In genomic region chrX:56783450-56783831, GRCh38 we compare ENCODE assay signal across 12 cellular contexts. TPM values are rescaled to one million over a fixed set of nuclear protein-coding genes. Genes with fewer than 3 reads are reported as not detected.
DNase-seq lines count a peak whose midpoint lies in the region; ATAC-seq, FAIRE-seq and TF ChIP-seq lines count a peak whose summit lies in the region.
"Had no signal": no experiment of that assay in that cellular context is flagged by ENCODE, and none has a peak within 500 bp of the region (broad histone marks: within the 10 kb centered on the region; RNA-seq: fewer than 3 reads in every experiment).

No MANE protein-coding gene starts in this region.

- no peak overlapping the region for H3K18ac ChIP-seq in H9 (ENCODE audit: insufficient read length, low read depth, low read length)

- no peak overlapping the region for H3K4ac ChIP-seq in H9 (ENCODE audit: low read depth, low read length)

- no peak overlapping the region for H3K23ac ChIP-seq in H9 (ENCODE audit: insufficient read length, low read depth, low read length)

- FAIRE-seq in GM12878 (lab: Jason Lieb, UNC) (no peak), D721Med (lab: Jason Lieb, UNC) (no peak)

- no peak overlapping the region for H3K4me2 ChIP-seq in H9 (ENCODE audit: insufficient read depth, insufficient read length, low read length)
- peak overlapping the region; percentile 71; the same call in 1 of the 2 replicates for H3K4me2 ChIP-seq in GM12878 (ENCODE audit: control insufficient read depth, insufficient read depth)

- no peak overlapping the region for H2BK5ac ChIP-seq in H9 (ENCODE audit: insufficient read length, low read length)

- no TSS peak for BruUV-seq in A673 (replicated peaks; lab: Mats Ljungman, UMichigan)
- BruUV-seq in GM12878 (replicated peaks; lab: Mats Ljungman, UMichigan) = no TSS peak

- no CpG with 5 or more reads among the region's 12 CpGs for WGBS in H9 (ENCODE audit: extremely low coverage, insufficient read length, low lambda C conversion rate)
- WGBS in GM12878 (ENCODE audit: insufficient coverage, insufficient replicate concordance, low lambda C conversion rate, missing lambda C conversion rate) = 47% methylated on average over 11 of the region's 12 CpGs

- no peak overlapping the region for H4K8ac ChIP-seq in H9 (replicated peaks; ENCODE audit: insufficient read length, low read depth, low read length)

- TF ChIP-seq RAD21 in GM12878 (IDR thresholded peaks at IDR 0.05; ENCODE audit: insufficient read depth, low read depth, low read length) = peak; percentile 68

- no peaks in the 10 kb centered on the region for H3K9me3 ChIP-seq in A673 (ENCODE audit: low read depth, low read length, poor library complexity, severe bottlenecking)
- H3K9me3 ChIP-seq in H9 (ENCODE audit: control insufficient read depth, low read depth, low read length) = no peaks in the 10 kb centered on the region
- no peaks in the 10 kb centered on the region for H3K9me3 ChIP-seq in GM12878 (replicated peaks; ENCODE audit: control insufficient read depth, insufficient read depth, low read length)
- H3K9me3 ChIP-seq: heart left ventricle had no signal

- no peak overlapping the region for H3T11ph ChIP-seq in H9 (ENCODE audit: low read length)

- POLR2A ChIA-PET in A673 (lab: Charles Lee; ENCODE audit: low non-redundant PET) = no interaction called here
- POLR2A ChIA-PET in GM12878 (lab: Charles Lee) = no interaction called here

- no peaks in the 10 kb centered on the region for H3K27me3 ChIP-seq in A673 (replicated peaks; ENCODE audit: insufficient read depth, low read depth, low read length, poor library complexity)
- no peaks in the 10 kb centered on the region for H3K27me3 ChIP-seq in H9 (ENCODE audit: insufficient read depth, low read length)
- H3K27me3 ChIP-seq in GM12878 (replicated peaks in 1 of 2; ENCODE audit: control insufficient read depth in 2 of 2, insufficient read depth in 2 of 2, low read length in 1 of 2) = no peaks in the 10 kb centered on the region
- H3K27me3 ChIP-seq: heart left ventricle had no signal

- no peak overlapping the region for H2BK120ac ChIP-seq in H9 (ENCODE audit: low read depth, low read length, poor library complexity, severe bottlenecking)

- H4K20me1 ChIP-seq in H9 (ENCODE audit: control insufficient read depth, insufficient read depth, insufficient read length) = no peaks in the 10 kb centered on the region
- H4K20me1 ChIP-seq in GM12878 (ENCODE audit: control insufficient read depth, insufficient read depth) = no peaks in the 10 kb centered on the region

- H3K9ac ChIP-seq in H9 (ENCODE audit: extremely low read depth, insufficient read length, low read length) (no peak overlapping the region), GM12878 (ENCODE audit: control insufficient read depth, insufficient read depth, low read length) (peak overlapping the region; percentile 53; the same call in 1 of the 2 replicates)

- peaks cover 59 to 67% of the 10 kb centered on the region in 2 experiments for H3K9me3 Mint-ChIP-seq in H9

- no peak for TF ChIP-seq POLR2A in GM12878 (IDR thresholded peaks at IDR 0.05; ENCODE audit: low read depth, low read length)

- H3K27me3 Mint-ChIP-seq in H9 (ENCODE audit: low read depth) = peaks cover 3% of the 10 kb centered on the region; the same call in 1 of the 2 replicates

- CTCF ChIA-PET in A673 (lab: Charles Lee) (no interaction called here), GM12878 (lab: Yijun Ruan, JAX) (interaction anchor here (0.8 to 2.1 kb wide), 5 partner anchors 18 to 195 kb away, joined by 3 to 11 read pairs (median 5); no protein-coding TSS in a partner anchor)

- RAD21 ChIA-PET in GM12878 (lab: Charles Lee; ENCODE audit: unreplicated experiment) = interaction anchor here (0.8 to 1.8 kb wide), 2 partner anchors 19 kb away, joined by 4 to 10 read pairs; no protein-coding TSS in a partner anchor

- H2BK12ac ChIP-seq in H9 (ENCODE audit: insufficient read length, low read depth, low read length) = no peak overlapping the region

- peaks cover 0 to 5% of the 10 kb centered on the region in 2 experiments; a peak in 3 of 4 replicates for H3K4me1 Mint-ChIP-seq in H9

- H3K56ac ChIP-seq in H9 (ENCODE audit: insufficient read length, low read depth, low read length) = no peak overlapping the region

- H3K4me3 Mint-ChIP-seq in H9 = no peak overlapping the region

- in situ Hi-C loops in GM12878 (cut with MboI) = no loop called here

- no peaks in the 10 kb centered on the region for H3K36me3 ChIP-seq in A673 (ENCODE audit: insufficient read depth, low read length, poor library complexity, severe bottlenecking)
- H3K36me3 ChIP-seq in GM12878 (ENCODE audit: control insufficient read depth in 2 of 2, insufficient read depth in 2 of 2, low read length in 1 of 2) = no peaks in the 10 kb centered on the region; a peak in 1 of 4 replicates

- peak overlapping the region in 2 of 3 experiments; percentile 3 to 87; a peak in 3 of 7 replicates for H3K27ac Mint-ChIP-seq in H9

- intact Hi-C loops in A673 (cut with micrococcal nuclease; ENCODE audit: unreplicated experiment) (no loop called here), GM12878 (cut with micrococcal nuclease; ENCODE audit: unreplicated experiment) (no loop called here)

- H2AK5ac ChIP-seq in H9 (ENCODE audit: insufficient read length, low read length) = no peak overlapping the region

- ATAC-seq in GM12878 = peak; percentile 50
- no peak for ATAC-seq in HG03025 (IDR thresholded peaks at IDR 0.05; ENCODE audit: low FRiP score, unreplicated experiment)
- ATAC-seq: HCT116 had no signal

- H2BK15ac ChIP-seq in H9 (ENCODE audit: low read depth, low read length) = no peak overlapping the region

- peak overlapping the region; percentile 28 for H3K4me3 ChIP-seq in A673 (ENCODE audit: low read depth, low read length, poor library complexity, severe bottlenecking)
- H3K4me3 ChIP-seq in GM12878 = peak overlapping the region; percentile 29; the same call in 1 of the 2 replicates

- DNase-seq in A673 (ENCODE audit: low spot score) (peak; percentile 80), H9 (peak; percentile 43), GM12878 (ENCODE audit: low read depth, low spot score) (peak; percentile 91), midbrain (lab: John Stamatoyannopoulos, UW) (peak; percentile 89), D721Med (ENCODE audit: insufficient read length, low spot score) (no peak), HPDE6-E6E7 (ENCODE audit: extremely low spot score) (no peak), SIG-M5 (lab: John Stamatoyannopoulos, UW) (no peak)
- DNase-seq: DMS153, NCI-H2029 had no signal

- H3K4me1 ChIP-seq in A673 (ENCODE audit: insufficient read depth, low read length, poor library complexity, severe bottlenecking) (no peaks in the 10 kb centered on the region), H9 (ENCODE audit: insufficient read depth, low read length) (no peaks in the 10 kb centered on the region), GM12878 (ENCODE audit: control insufficient read depth, insufficient read depth, low read length) (peaks cover 17% of the 10 kb centered on the region)

- H3K23me2 ChIP-seq in H9 (ENCODE audit: insufficient read length, low read depth, low read length, poor library complexity, severe bottlenecking) = no peaks in the 10 kb centered on the region

- no peaks in the 10 kb centered on the region for H3K79me1 ChIP-seq in H9 (ENCODE audit: insufficient read depth, low read depth, low read length, poor library complexity, severe bottlenecking)

- TF ChIP-seq CTCF in A673 (conservative IDR thresholded peaks at IDR 0.05; ENCODE audit: low read depth, low read length) = peak; percentile 59
- TF ChIP-seq CTCF in H9 (conservative IDR thresholded peaks at IDR 0.05) = no peak
- peak; percentile 41 to 59 (median 42); a peak in 5 of 6 replicates for TF ChIP-seq CTCF in GM12878 (IDR thresholded peaks at IDR 0.05 in 2 of 3, conservative IDR thresholded peaks at IDR 0.05 in 1 of 3; ENCODE audit: control insufficient read depth in 2 of 3, extremely low read depth in 1 of 3, insufficient read depth in 1 of 3, low read depth in 3 of 3, low read length in 3 of 3)
- TF ChIP-seq CTCF in D721Med (IDR thresholded peaks at IDR 0.05; ENCODE audit: insufficient read depth, missing control alignments) = no peak

- no peaks in the 10 kb centered on the region for H3K79me2 ChIP-seq in H9 (ENCODE audit: insufficient read depth, low read length)
- H3K79me2 ChIP-seq in GM12878 (ENCODE audit: control insufficient read depth, insufficient read depth, low read length) = no peaks in the 10 kb centered on the region; the same call in 1 of the 2 replicates

- no peak overlapping the region for H2BK20ac ChIP-seq in H9 (ENCODE audit: low read depth, low read length, poor library complexity, severe bottlenecking)

- no peak overlapping the region for H3K14ac ChIP-seq in H9 (ENCODE audit: insufficient read depth, low read length)

- H3K27ac ChIP-seq in A673 (ENCODE audit: low read depth, low read length, poor library complexity, severe bottlenecking) = peak overlapping the region; percentile 82
- H3K27ac ChIP-seq in H9 (ENCODE audit: insufficient read length, low read depth, low read length) = no peak overlapping the region
- H3K27ac ChIP-seq in GM12878 (ENCODE audit: control insufficient read depth, insufficient read depth) = peak overlapping the region; percentile 80

- H4K5ac ChIP-seq in H9 (ENCODE audit: insufficient read length, low read depth, low read length) = no peak overlapping the region

- H4K91ac ChIP-seq in H9 (ENCODE audit: insufficient read length, low read depth, low read length) = no peak overlapping the region

- no peak overlapping the region for H2AFZ ChIP-seq in H9 (ENCODE audit: low read length)
- H2AFZ ChIP-seq in GM12878 (ENCODE audit: control insufficient read depth, low read depth, low read length) = peak overlapping the region; percentile 86

- SMC1A ChIA-PET in GM12878 (lab: Charles Lee; ENCODE audit: uncharacterized antibody, unreplicated experiment) = interaction anchor here (0.8 to 1.9 kb wide), 4 partner anchors 18 to 195 kb away, joined by 3 to 5 read pairs (median 4); no protein-coding TSS in a partner anchor

- no peak for TF ChIP-seq EP300 in GM12878 (IDR thresholded peaks at IDR 0.05; ENCODE audit: borderline replicate concordance in 1 of 2, control insufficient read depth in 1 of 2, low read depth in 2 of 2, low read length in 2 of 2)

- H3K36me3 Mint-ChIP-seq in H9 (ENCODE audit: insufficient read depth in 1 of 3, low read depth in 3 of 3) = peaks cover 15 to 45% (median 38%) of the 10 kb centered on the region in 3 experiments

RNA-seq across cellular contexts. Expression of gene NBDY, which starts 54.4 kb away (rescaled TPM):
- total RNA-seq in A673 (2021) (46.8 and 53.1 TPM in 2 replicates), H9 (2021) (62.2 and 62.5 TPM in 2 replicates), GM12878 (2014; rRNA removed) (7.8 and 10.8 TPM in 2 replicates), GM12878 (2014; rRNA removed; fragmentation: Illumina TruSeq; extraction: Trizol) (10.9 and 12.8 TPM in 2 replicates), GM12878 (2021) (40.7 and 41.9 TPM in 2 replicates)
- 11.0 and 16.2 TPM in 2 replicates for total RNA-seq in GM12878 (2013; cell fraction: nucleolus; rRNA removed)
- polyA plus RNA-seq in GM12878 (2011; ENCODE audit: low read depth) = 24.2 TPM
- polyA plus RNA-seq in GM12878 (2011; rRNA removed) (32.1 and 33.6 TPM in 2 replicates), GM12878 (2014; fragmentation: Illumina TruSeq; extraction: Trizol) (56.4 and 82.3 TPM in 2 replicates), GM12878 (2014; fragmentation: Nextera tagmentation; extraction: Ambion mirVana) (100 to 1,000 TPM; 113 to 115 TPM), GM12878 (2014; rRNA removed) (29.0 and 37.3 TPM in 2 replicates), GM12878 (2016; fragmentation: Nextera tagmentation; extraction: Ambion mirVana) (100 to 1,000 TPM; 108 to 122 TPM)
- 42.9 and 44.8 TPM in 2 replicates for polyA plus RNA-seq in GM12878 (2011; cell fraction: cytosol; rRNA removed)
- polyA plus RNA-seq in GM12878 (2011; cell fraction: nucleus; rRNA removed) = 26.5 and 27.1 TPM in 2 replicates
- 33.3 and 41.9 TPM in 2 replicates for polyA plus RNA-seq in GM12878 (2012)
- polyA minus RNA-seq in GM12878 (2011; rRNA and poly(A)+ RNA removed) = 12.5 and 14.9 TPM in 2 replicates
- polyA minus RNA-seq in GM12878 (2011; cell fraction: cytosol; rRNA and poly(A)+ RNA removed) = 13.2 and 19.8 TPM in 2 replicates
- polyA minus RNA-seq in GM12878 (2011; cell fraction: nucleus; rRNA and poly(A)+ RNA removed) = 17.5 and 20.1 TPM in 2 replicates

Comparison
In these comparisons a context has a peak if more than half of its experiments do, and no peak if none do; other contexts are left out.
1. DNase-seq: peak in A673 (single experiment), H9 (single experiment), GM12878 (single experiment) and midbrain (single experiment); none in D721Med (single experiment), HPDE6-E6E7 (single experiment) and SIG-M5 (single experiment).
2. CTCF ChIP-seq: peak in A673 (single experiment) and GM12878 (3 of 3); none in H9 (single experiment) and D721Med (single experiment).